ENCODE assay signal across 14 cellular contexts in genomic region chr18:57052173-57052572, GRCh38.
DNase-seq lines count a peak whose midpoint lies in the region; ATAC-seq, FAIRE-seq and TF ChIP-seq lines count a peak whose summit lies in the region.
"Had no signal": no experiment of that assay in that cellular context is flagged by ENCODE, and none has a peak within 500 bp of the region (broad histone marks: within the 10 kb centered on the region; RNA-seq: fewer than 3 reads in every experiment).

No MANE protein-coding gene starts in this region.

- DNase-seq in GM12892 (ENCODE audit: insufficient read length) (no peak), GM19239 (ENCODE audit: insufficient read length, low spot score) (no peak), epithelial cell of proximal tubule (ENCODE audit: low read depth) (no peak), NCI-H1048 (lab: John Stamatoyannopoulos, UW) (no peak), SKM-1 treated with dmso at 0.1 percent for 144 hours (lab: John Stamatoyannopoulos, UW; ENCODE audit: unreplicated experiment) (no peak)
- no peak for DNase-seq in activated CD4-positive, alpha-beta memory T cell treated with anti-CD3 and anti-CD28 coated beads for 36 hours
- DNase-seq: activated CD4-positive, CD25-positive, alpha-beta regulatory T cell treated with anti-CD3 and anti-CD28 coated beads, Interleukin-2, amount 50 U/mL, for 72 hours; CD8-positive, alpha-beta T cell; effector memory CD8-positive, alpha-beta T cell; naive B cell; NCI-H1436 had no signal

- no peak overlapping the region for H3K4me3 ChIP-seq in epithelial cell of proximal tubule (ENCODE audit: low read depth, low read length)
- H3K4me3 ChIP-seq: right atrium auricular region, SK-N-MC had no signal

- POLR2A ChIA-PET in activated CD4-positive, alpha-beta memory T cell treated with anti-CD3 and anti-CD28 coated beads for 36 hours (lab: Charles Lee), result no interaction called here

- peak; percentile 25 for TF ChIP-seq CTCF in epithelial cell of proximal tubule (conservative IDR thresholded peaks at IDR 0.05; ENCODE audit: low read depth, low read length)

- H3K27ac Mint-ChIP-seq in activated CD4-positive, alpha-beta memory T cell treated with anti-CD3 and anti-CD28 coated beads for 36 hours, result no peak overlapping the region
- H3K27ac Mint-ChIP-seq: CD8-positive, alpha-beta T cell; effector memory CD8-positive, alpha-beta T cell had no signal

- ATAC-seq in HG03432 (IDR thresholded peaks at IDR 0.05; ENCODE audit: unreplicated experiment), result peak; percentile 52
- ATAC-seq: CD8-positive, alpha-beta T cell; effector memory CD8-positive, alpha-beta T cell had no signal

- peaks cover 4% of the 10 kb centered on the region for H3K9me3 Mint-ChIP-seq in activated CD4-positive, alpha-beta memory T cell treated with anti-CD3 and anti-CD28 coated beads for 36 hours
- H3K9me3 Mint-ChIP-seq: CD8-positive, alpha-beta T cell had no signal

- peak; percentile 78 for FAIRE-seq in GM12892 (lab: Jason Lieb, UNC)
- FAIRE-seq in GM19239 (lab: Jason Lieb, UNC), result peak; percentile 57

- H3K36me3 Mint-ChIP-seq in activated CD4-positive, alpha-beta memory T cell treated with anti-CD3 and anti-CD28 coated beads for 36 hours, result no peaks in the 10 kb centered on the region
- H3K36me3 Mint-ChIP-seq: CD8-positive, alpha-beta T cell had no signal

- H3K4me3 Mint-ChIP-seq in activated CD4-positive, alpha-beta memory T cell treated with anti-CD3 and anti-CD28 coated beads for 36 hours, result no peak overlapping the region
- H3K4me3 Mint-ChIP-seq: CD8-positive, alpha-beta T cell; effector memory CD8-positive, alpha-beta T cell; naive B cell had no signal

- no peak for TF ChIP-seq POLR2A in GM12892 (IDR thresholded peaks at IDR 0.05; ENCODE audit: low read depth, low read length)

- CTCF ChIA-PET in activated CD4-positive, alpha-beta memory T cell treated with anti-CD3 and anti-CD28 coated beads for 36 hours (lab: Charles Lee), result no interaction called here

- intact Hi-C loops in activated CD4-positive, alpha-beta memory T cell treated with anti-CD3 and anti-CD28 coated beads for 36 hours (cut with micrococcal nuclease), result no loop called here

- peaks cover 6% of the 10 kb centered on the region for H3K27me3 Mint-ChIP-seq in activated CD4-positive, alpha-beta memory T cell treated with anti-CD3 and anti-CD28 coated beads for 36 hours

- no peaks in the 10 kb centered on the region for H3K4me1 Mint-ChIP-seq in activated CD4-positive, alpha-beta memory T cell treated with anti-CD3 and anti-CD28 coated beads for 36 hours (ENCODE audit: low read depth)
